In genomic region chr1:15681346-15682290, GRCh38 we compare ENCODE assay signal across 11 cellular contexts. TPM values are rescaled to one million over a fixed set of nuclear protein-coding genes. Genes with fewer than 3 reads are reported as not detected.
A peak's percentile ranks its signal among the peaks of the same experiment; 100 is the strongest.
DNase-seq lines count a peak whose midpoint lies in the region; ATAC-seq and TF ChIP-seq lines count a peak whose summit lies in the region.
"Had no signal": no experiment of that assay in that cellular context is flagged by ENCODE, and none has a peak within 500 bp of the region (broad histone marks: within the 10 kb centered on the region; RNA-seq: fewer than 3 reads in every experiment).

No MANE protein-coding gene starts in this region.

- H3K27me3 ChIP-seq in right atrium auricular region = no peaks in the 10 kb centered on the region

- no peak overlapping the region for H3K4me3 ChIP-seq in right atrium auricular region

- peaks cover 0 to 53% of the 10 kb centered on the region in 2 donors for H3K4me1 ChIP-seq in right atrium auricular region

- H3K36me3 ChIP-seq in right atrium auricular region = no peaks in the 10 kb centered on the region

- peak; percentile 80 for ATAC-seq in stimulated activated memory B cell treated with anti-CD40 and anti-IgM and Interleukin-4, amounts not matched to agents 10 μg/mL and 1 μg/mL and 100 μg/mL, for 72 hours

- TF ChIP-seq CTCF in right atrium auricular region (IDR thresholded peaks at IDR 0.05) = no peak

- no peaks in the 10 kb centered on the region for H3K9me3 Mint-ChIP-seq in activated T-helper 1 cell treated with anti-CD3 and anti-CD28 coated beads, Interleukin-12 subunit alpha, Interleukin-12 subunit beta, Interleukin-2, Interleukin-4 antibody, amounts not matched to agents 30 ng/mL and 10 ng/mL and 1 ng/mL, durations not matched to agents 14 hours and 24 hours and 36 hours
- H3K9me3 Mint-ChIP-seq in stimulated activated memory B cell treated with anti-CD40 and anti-IgM and Interleukin-4, amounts not matched to agents 10 μg/mL and 1 μg/mL and 100 μg/mL, for 72 hours = peaks cover 3% of the 10 kb centered on the region

- no peaks in the 10 kb centered on the region for H3K36me3 Mint-ChIP-seq in activated T-helper 1 cell treated with anti-CD3 and anti-CD28 coated beads, Interleukin-12 subunit alpha, Interleukin-12 subunit beta, Interleukin-2, Interleukin-4 antibody, amounts not matched to agents 30 ng/mL and 10 ng/mL and 1 ng/mL, durations not matched to agents 14 hours and 24 hours and 36 hours (ENCODE audit: low read depth)
- no peaks in the 10 kb centered on the region for H3K36me3 Mint-ChIP-seq in stimulated activated memory B cell treated with anti-CD40 and anti-IgM and Interleukin-4, amounts not matched to agents 10 μg/mL and 1 μg/mL and 100 μg/mL, for 72 hours

- H3K4me1 Mint-ChIP-seq in activated T-helper 1 cell treated with anti-CD3 and anti-CD28 coated beads, Interleukin-12 subunit alpha, Interleukin-12 subunit beta, Interleukin-2, Interleukin-4 antibody, amounts not matched to agents 30 ng/mL and 10 ng/mL and 1 ng/mL, durations not matched to agents 14 hours and 24 hours and 36 hours (ENCODE audit: low read depth) = peaks cover 20% of the 10 kb centered on the region
- peaks cover 59% of the 10 kb centered on the region for H3K4me1 Mint-ChIP-seq in stimulated activated memory B cell treated with anti-CD40 and anti-IgM and Interleukin-4, amounts not matched to agents 10 μg/mL and 1 μg/mL and 100 μg/mL, for 72 hours

- DNase-seq in DMS53 (lab: John Stamatoyannopoulos, UW) = peak; percentile 21
- DNase-seq in DMS53 treated with DMSO at 0.1 percent for 48 hours (lab: John Stamatoyannopoulos, UW; ENCODE audit: unreplicated experiment) = no peak
- DNase-seq in activated T-helper 1 cell treated with anti-CD3 and anti-CD28 coated beads, Interleukin-12 subunit alpha, Interleukin-12 subunit beta, Interleukin-2, Interleukin-4 antibody, amounts not matched to agents 30 ng/mL and 10 ng/mL and 1 ng/mL, durations not matched to agents 14 hours and 24 hours and 36 hours (ENCODE audit: low spot score) = no peak
- DNase-seq in right atrium auricular region (ENCODE audit: low spot score) = no peak
- no peak for DNase-seq in hippocampal formation (lab: John Stamatoyannopoulos, UW)
- DNase-seq in NCI-H2029 (lab: John Stamatoyannopoulos, UW) = no peak
- no peak for DNase-seq in 8988T
- DNase-seq: amygdala, NCI-H510A treated with DMSO at 0.1 percent for 48 hours had no signal

- intact Hi-C loops in activated T-helper 1 cell treated with anti-CD3 and anti-CD28 coated beads, Interleukin-12 subunit alpha, Interleukin-12 subunit beta, Interleukin-2, Interleukin-4 antibody, amounts not matched to agents 30 ng/mL and 10 ng/mL and 1 ng/mL, durations not matched to agents 14 hours and 24 hours and 36 hours (cut with micrococcal nuclease) = loop anchor here (5.0 kb wide), 1 partner anchor 84 kb away; no protein-coding TSS in a partner anchor

- no peak overlapping the region for H3K27ac Mint-ChIP-seq in activated T-helper 1 cell treated with anti-CD3 and anti-CD28 coated beads, Interleukin-12 subunit alpha, Interleukin-12 subunit beta, Interleukin-2, Interleukin-4 antibody, amounts not matched to agents 30 ng/mL and 10 ng/mL and 1 ng/mL, durations not matched to agents 14 hours and 24 hours and 36 hours
- H3K27ac Mint-ChIP-seq in stimulated activated memory B cell treated with anti-CD40 and anti-IgM and Interleukin-4, amounts not matched to agents 10 μg/mL and 1 μg/mL and 100 μg/mL, for 72 hours = peak overlapping the region; percentile 92

- peaks cover 2% of the 10 kb centered on the region for H3K27me3 Mint-ChIP-seq in activated T-helper 1 cell treated with anti-CD3 and anti-CD28 coated beads, Interleukin-12 subunit alpha, Interleukin-12 subunit beta, Interleukin-2, Interleukin-4 antibody, amounts not matched to agents 30 ng/mL and 10 ng/mL and 1 ng/mL, durations not matched to agents 14 hours and 24 hours and 36 hours (ENCODE audit: insufficient read depth)
- no peaks in the 10 kb centered on the region for H3K27me3 Mint-ChIP-seq in stimulated activated memory B cell treated with anti-CD40 and anti-IgM and Interleukin-4, amounts not matched to agents 10 μg/mL and 1 μg/mL and 100 μg/mL, for 72 hours

- H3K9me3 ChIP-seq in right atrium auricular region = no peaks in the 10 kb centered on the region

- H3K4me3 Mint-ChIP-seq in activated T-helper 1 cell treated with anti-CD3 and anti-CD28 coated beads, Interleukin-12 subunit alpha, Interleukin-12 subunit beta, Interleukin-2, Interleukin-4 antibody, amounts not matched to agents 30 ng/mL and 10 ng/mL and 1 ng/mL, durations not matched to agents 14 hours and 24 hours and 36 hours = peak overlapping the region; percentile 39
- peak overlapping the region; percentile 79 for H3K4me3 Mint-ChIP-seq in stimulated activated memory B cell treated with anti-CD40 and anti-IgM and Interleukin-4, amounts not matched to agents 10 μg/mL and 1 μg/mL and 100 μg/mL, for 72 hours

- H3K27ac ChIP-seq in right atrium auricular region = peak overlapping the region; percentile 72 to 98

RNA-seq across cellular contexts. Expression of gene PLEKHM2, which starts 2.5 kb away (rescaled TPM):
- 65.5 and 66.2 TPM in 2 replicates for total RNA-seq in activated T-helper 1 cell treated with anti-CD3 and anti-CD28 coated beads, Interleukin-12 subunit alpha, Interleukin-12 subunit beta, Interleukin-2, Interleukin-4 antibody, amounts not matched to agents 30 ng/mL and 10 ng/mL and 1 ng/mL, durations not matched to agents 14 hours and 24 hours and 36 hours
- total RNA-seq in right atrium auricular region = 10 to 100 TPM; 53.6 to 78.1 TPM

RNA-seq across cellular contexts. Expression of gene SLC25A34, which starts 54.4 kb away (rescaled TPM):
- 1.1 and 1.8 TPM in 2 replicates for total RNA-seq in activated T-helper 1 cell treated with anti-CD3 and anti-CD28 coated beads, Interleukin-12 subunit alpha, Interleukin-12 subunit beta, Interleukin-2, Interleukin-4 antibody, amounts not matched to agents 30 ng/mL and 10 ng/mL and 1 ng/mL, durations not matched to agents 14 hours and 24 hours and 36 hours
- 10 to 100 TPM in 1 of 2 donors, 1 to 10 TPM in 1; 4.2 to 16.1 TPM for total RNA-seq in right atrium auricular region
- total RNA-seq: A172 had no signal
